In genomic region chr17:82489117-82489516, GRCh38 we compare ENCODE assay signal across 12 cellular contexts. TPM values are rescaled to one million over a fixed set of nuclear protein-coding genes. Genes with fewer than 3 reads are reported as not detected.
A peak's percentile ranks its signal among the peaks of the same experiment; 100 is the strongest.
DNase-seq lines count a peak whose midpoint lies in the region; ATAC-seq and TF ChIP-seq lines count a peak whose summit lies in the region.
"Had no signal": no experiment of that assay in that cellular context is flagged by ENCODE, and none has a peak within 500 bp of the region (broad histone marks: within the 10 kb centered on the region; RNA-seq: fewer than 3 reads in every experiment).

No MANE protein-coding gene starts in this region.

- intact Hi-C loops in left ventricle myocardium superior (cut with micrococcal nuclease), result no loop called here

- no peak overlapping the region for H3K27ac ChIP-seq in effector memory CD4-positive, alpha-beta T cell (ENCODE audit: insufficient read depth, low read length, poor library complexity, severe bottlenecking)

- H3K9me3 Mint-ChIP-seq in brain, result no peaks in the 10 kb centered on the region
- H3K9me3 Mint-ChIP-seq: natural killer cell treated with Interleukin-12 subunit alpha and Interleukin-12 subunit beta and Interleukin-15 and Interleukin-18, amount 100 ng/mL, for 72 hours had no signal

- H3K4me3 Mint-ChIP-seq in brain, result no peak overlapping the region
- H3K4me3 Mint-ChIP-seq: natural killer cell treated with Interleukin-12 subunit alpha and Interleukin-12 subunit beta and Interleukin-15 and Interleukin-18, amount 100 ng/mL, for 72 hours had no signal

- ATAC-seq in left ventricle myocardium superior, result peak; percentile 95
- ATAC-seq in GM18909 (IDR thresholded peaks at IDR 0.05; ENCODE audit: poor library complexity, unreplicated experiment), result no peak
- ATAC-seq: natural killer cell treated with Interleukin-12 subunit alpha and Interleukin-12 subunit beta and Interleukin-15 and Interleukin-18, amount 100 ng/mL, for 72 hours; stimulated activated naive CD8-positive, alpha-beta T cell treated with anti-CD3 and anti-CD28 coated beads, Interleukin-15, Interleukin-2, amounts not matched to agents 100 U/mL and 50 U/mL, for 24 hours had no signal

- H3K27me3 Mint-ChIP-seq in brain, result no peaks in the 10 kb centered on the region
- H3K27me3 Mint-ChIP-seq: natural killer cell treated with Interleukin-12 subunit alpha and Interleukin-12 subunit beta and Interleukin-15 and Interleukin-18, amount 100 ng/mL, for 72 hours had no signal

- H3K9me3 ChIP-seq in effector memory CD4-positive, alpha-beta T cell (ENCODE audit: control insufficient read depth, low read length), result no peaks in the 10 kb centered on the region

- H3K27me3 ChIP-seq in effector memory CD4-positive, alpha-beta T cell (replicated peaks; ENCODE audit: control insufficient read depth, insufficient read depth, low read length, poor library complexity, severe bottlenecking), result no peaks in the 10 kb centered on the region

- DNase-seq in HT-29 (ENCODE audit: low spot score), result peak; percentile 45
- peak; percentile 84 for DNase-seq in left ventricle myocardium superior
- DNase-seq in stromal cell of bone marrow (ENCODE audit: low read depth), result peak; percentile 82
- no peak for DNase-seq in RPMI8226
- DNase-seq in activated T-cell treated with anti-CD3 and anti-CD28 coated beads, Interleukin-2, amount 50 U/mL, for 48 hours, result no peak
- DNase-seq in effector memory CD4-positive, alpha-beta T cell, result no peak
- DNase-seq: NCI-H1048; NCI-H748 treated with DMSO at 0.1 percent for 48 hours; stimulated activated naive CD8-positive, alpha-beta T cell treated with anti-CD3 and anti-CD28 coated beads, Interleukin-15, Interleukin-2, amounts not matched to agents 100 U/mL and 50 U/mL, for 24 hours had no signal

- peaks cover 39% of the 10 kb centered on the region for H3K36me3 Mint-ChIP-seq in brain

- no peak overlapping the region for H3K4me3 ChIP-seq in effector memory CD4-positive, alpha-beta T cell (ENCODE audit: insufficient read depth, low read depth, low read length, poor library complexity, severe bottlenecking)

- peaks cover 13% of the 10 kb centered on the region for H3K4me1 ChIP-seq in effector memory CD4-positive, alpha-beta T cell (ENCODE audit: control insufficient read depth, insufficient read depth, low read length, poor library complexity, severe bottlenecking)

- peaks cover 10% of the 10 kb centered on the region for H3K4me1 Mint-ChIP-seq in brain

- peaks cover 13% of the 10 kb centered on the region for H3K36me3 ChIP-seq in effector memory CD4-positive, alpha-beta T cell (ENCODE audit: control insufficient read depth, insufficient read depth, low read length)

- TF ChIP-seq CTCF in brain (conservative IDR thresholded peaks at IDR 0.05), result no peak

- H3K27ac Mint-ChIP-seq in brain, result peak overlapping the region in 4 of 5 experiments; percentile 42 to 91 (median 67)
- H3K27ac Mint-ChIP-seq: natural killer cell treated with Interleukin-12 subunit alpha and Interleukin-12 subunit beta and Interleukin-15 and Interleukin-18, amount 100 ng/mL, for 72 hours had no signal

RNA-seq across cellular contexts. Expression of gene FOXK2, which starts 30.4 kb away (rescaled TPM):
- total RNA-seq in HT-29 (2014; rRNA removed; shearing (Covaris generic)), result 52.8 and 58.1 TPM in 2 replicates
- 44.0 TPM for polyA plus RNA-seq in brain (ENCODE audit: insufficient read depth, low read depth, low replicate concordance)
- 41.5 TPM for total RNA-seq in left ventricle myocardium superior

RNA-seq across cellular contexts. Expression of gene NARF, which starts 30.6 kb away (rescaled TPM):
- total RNA-seq in HT-29 (2014; rRNA removed; shearing (Covaris generic)), result 30.5 and 35.0 TPM in 2 replicates
- 79.8 TPM for polyA plus RNA-seq in brain (ENCODE audit: insufficient read depth, low read depth, low replicate concordance)
- total RNA-seq in left ventricle myocardium superior, result 90.4 TPM

RNA-seq across cellular contexts. Expression of gene CYBC1, which starts 38.6 kb away (rescaled TPM):
- total RNA-seq in HT-29 (2014; rRNA removed; shearing (Covaris generic)), result 72.3 and 89.5 TPM in 2 replicates
- polyA plus RNA-seq in brain (ENCODE audit: insufficient read depth, low read depth, low replicate concordance), result 116 TPM
- 30.8 TPM for total RNA-seq in left ventricle myocardium superior

Comparison
In these comparisons a context has a peak if more than half of its experiments do, and no peak if none do; other contexts are left out.
1. DNase-seq: peak in HT-29 (single experiment), left ventricle myocardium superior (single experiment) and stromal cell of bone marrow (single experiment); none in RPMI8226 (single experiment), activated T-cell treated with anti-CD3 and anti-CD28 coated beads, Interleukin-2, amount 50 U/mL, for 48 hours (0 of 2) and effector memory CD4-positive, alpha-beta T cell (0 of 3).